In the genomic region with DNA sequence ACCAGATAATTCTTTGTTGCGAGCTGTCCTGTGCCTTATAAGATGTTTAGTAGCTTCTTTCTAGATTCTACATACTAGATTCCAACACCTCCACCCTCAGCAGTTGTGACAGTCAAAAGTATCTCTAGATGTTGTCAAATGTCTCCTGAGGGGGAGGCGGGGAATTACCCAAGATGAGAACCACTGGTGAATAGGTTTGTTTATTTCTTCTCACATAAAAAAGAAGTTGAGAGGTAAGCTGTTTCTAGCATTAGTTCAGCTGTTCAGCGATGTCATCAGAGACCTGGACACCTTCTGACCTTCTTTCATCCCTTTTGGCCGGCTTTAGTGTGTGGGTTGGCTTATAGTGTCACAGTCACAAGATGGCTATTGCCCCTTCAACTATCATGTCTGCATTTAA, we compare ENCODE assay signal across 35 cellular contexts.
"Had no signal": no experiment of that assay in that cellular context is flagged by ENCODE, and none has a peak within 500 bp of the region (broad histone marks: within the 10 kb centered on the region; RNA-seq: fewer than 3 reads in every experiment).

No MANE protein-coding gene starts in this region.

- FAIRE-seq: astrocyte, TTC549 had no signal

- H3K27ac ChIP-seq: adrenal gland, body of pancreas, brain microvascular endothelial cell, breast epithelium, VCaP had no signal

- H3K4me1 Mint-ChIP-seq: activated B cell treated with CpG ODN at 0.5 μM for 24 hours; activated CD4-positive, alpha-beta T cell treated with anti-CD3 and anti-CD28 coated beads, Interleukin-2, amount 10 ng/mL, durations not matched to agents 24 days and 14 days; activated naive CD8-positive, alpha-beta T cell treated with anti-CD3 and anti-CD28 coated beads for 36 hours; activated T-helper 17 cell treated with anti-CD3 and anti-CD28 coated beads, Interleukin-2, amount 50 U/mL, for 72 hours had no signal

- ATAC-seq: activated CD8-positive, alpha-beta T cell treated with anti-CD3 and anti-CD28 coated beads for 36 hours; activated T-helper 17 cell treated with anti-CD3 and anti-CD28 coated beads, Interleukin-2, amount 50 U/mL, for 72 hours; body of pancreas had no signal

- H3K27me3 ChIP-seq: body of pancreas, brain microvascular endothelial cell, breast epithelium had no signal

- H3K9me3 Mint-ChIP-seq: activated B cell treated with CpG ODN at 0.5 μM for 24 hours; activated CD4-positive, alpha-beta memory T cell treated with anti-CD3 and anti-CD28 coated beads for 36 hours; activated CD4-positive, alpha-beta T cell treated with anti-CD3 and anti-CD28 coated beads, Interleukin-2, amount 10 ng/mL, durations not matched to agents 24 days and 14 days; activated CD8-positive, alpha-beta T cell treated with anti-CD3 and anti-CD28 coated beads for 36 hours; activated naive CD4-positive, alpha-beta T cell treated with anti-CD3 and anti-CD28 coated beads for 36 hours; activated naive CD4-positive, alpha-beta T cell treated with anti-CD3 and anti-CD28 coated beads, Interleukin-2, amount 50 U/mL, for 72 hours; activated naive CD8-positive, alpha-beta T cell treated with anti-CD3 and anti-CD28 coated beads for 36 hours; activated T-helper 1 cell treated with anti-CD3 and anti-CD28 coated beads, Interleukin-12 subunit alpha, Interleukin-12 subunit beta, Interleukin-2, Interleukin-4 antibody, amounts not matched to agents 30 ng/mL and 10 ng/mL and 1 ng/mL, durations not matched to agents 14 hours and 24 hours and 36 hours; activated T-helper 17 cell treated with anti-CD3 and anti-CD28 coated beads, Interleukin-2, amount 50 U/mL, for 72 hours; T-helper 1 cell treated with Interleukin-12 subunit alpha and Interleukin-12 subunit beta and Interleukin-4 antibody, amounts not matched to agents 30 μg/mL and 1 μg/mL, for 36 hours; T-helper 2 cell treated with Interferon-gamma antibody and Interleukin-4, amounts not matched to agents 5 μg/mL and 100 μg/mL, for 36 hours had no signal

- DNase-seq: activated B cell treated with CpG ODN at 0.5 μM for 24 hours; activated CD4-positive, alpha-beta memory T cell treated with anti-CD3 and anti-CD28 coated beads for 36 hours; activated CD4-positive, alpha-beta T cell treated with anti-CD3 and anti-CD28 coated beads for 4 hours; activated CD4-positive, alpha-beta T cell treated with anti-CD3 and anti-CD28 coated beads, Interleukin-2, amount 10 ng/mL, durations not matched to agents 24 days and 14 days; activated CD4-positive, alpha-beta T cell treated with anti-CD3 and anti-CD28 coated beads, Interleukin-2, amount 50 U/mL, for 1 hour; activated CD4-positive, alpha-beta T cell treated with anti-CD3 and anti-CD28 coated beads, Interleukin-2, amount 50 U/mL, for 4 hours; activated CD4-positive, CD25-positive, alpha-beta regulatory T cell treated with anti-CD3 and anti-CD28 coated beads, Interleukin-2, amount 50 U/mL, for 72 hours; activated CD8-positive, alpha-beta memory T cell treated with anti-CD3 and anti-CD28 coated beads, Interleukin-2, amount 50 U/mL, for 4 hours; activated CD8-positive, alpha-beta T cell treated with anti-CD3 and anti-CD28 coated beads for 36 hours; activated effector memory CD4-positive, alpha-beta T cell treated with anti-CD3 and anti-CD28 coated beads, Interleukin-2, amount 50 U/mL, for 16 hours; activated gamma-delta T cell treated with Interleukin-2 at 50 U/mL for 16 hours; activated naive CD4-positive, alpha-beta T cell; activated naive CD4-positive, alpha-beta T cell treated with anti-CD3 and anti-CD28 coated beads for 36 hours; activated naive CD4-positive, alpha-beta T cell treated with anti-CD3 and anti-CD28 coated beads, Interleukin-2, amount 50 U/mL, for 16 hours; activated naive CD8-positive, alpha-beta T cell treated with anti-CD3 and anti-CD28 coated beads for 36 hours; activated T-cell treated with anti-CD3 and anti-CD28 coated beads for 4 hours; activated T-cell treated with anti-CD3 and anti-CD28 coated beads, Interleukin-2, amount 50 U/mL, for 1 hour; activated T-cell treated with anti-CD3 and anti-CD28 coated beads, Interleukin-2, amount 50 U/mL, for 48 hours; adrenal gland; amniotic stem cell; aorta; body of pancreas; brain microvascular endothelial cell; central memory CD4-positive, alpha-beta T cell; T-helper 1 cell; T-helper 9 cell had no signal

- H3K9me3 ChIP-seq: adrenal gland, body of pancreas, breast epithelium had no signal

- H3K4me1 ChIP-seq: adrenal gland, body of pancreas, breast epithelium had no signal

- H3K27ac Mint-ChIP-seq: activated B cell treated with CpG ODN at 0.5 μM for 24 hours; activated CD4-positive, alpha-beta memory T cell treated with anti-CD3 and anti-CD28 coated beads for 36 hours; activated CD4-positive, alpha-beta T cell treated with anti-CD3 and anti-CD28 coated beads, Interleukin-2, amount 10 ng/mL, durations not matched to agents 24 days and 14 days; activated CD8-positive, alpha-beta T cell treated with anti-CD3 and anti-CD28 coated beads for 36 hours; activated naive CD4-positive, alpha-beta T cell treated with anti-CD3 and anti-CD28 coated beads for 36 hours; activated naive CD8-positive, alpha-beta T cell treated with anti-CD3 and anti-CD28 coated beads for 36 hours; activated T-helper 1 cell treated with anti-CD3 and anti-CD28 coated beads, Interleukin-12 subunit alpha, Interleukin-12 subunit beta, Interleukin-2, Interleukin-4 antibody, amounts not matched to agents 30 ng/mL and 10 ng/mL and 1 ng/mL, durations not matched to agents 14 hours and 24 hours and 36 hours; activated T-helper 17 cell treated with anti-CD3 and anti-CD28 coated beads, Interleukin-2, amount 50 U/mL, for 72 hours; T-helper 1 cell treated with Interleukin-12 subunit alpha and Interleukin-12 subunit beta and Interleukin-4 antibody, amounts not matched to agents 30 μg/mL and 1 μg/mL, for 36 hours; T-helper 2 cell treated with Interferon-gamma antibody and Interleukin-4, amounts not matched to agents 5 μg/mL and 100 μg/mL, for 36 hours had no signal

- H3K36me3 Mint-ChIP-seq: activated CD4-positive, alpha-beta memory T cell treated with anti-CD3 and anti-CD28 coated beads for 36 hours; activated naive CD4-positive, alpha-beta T cell treated with anti-CD3 and anti-CD28 coated beads, Interleukin-2, amount 50 U/mL, for 72 hours; activated naive CD8-positive, alpha-beta T cell treated with anti-CD3 and anti-CD28 coated beads for 36 hours had no signal

- H3K36me3 ChIP-seq: adrenal gland, brain microvascular endothelial cell, breast epithelium had no signal

- H3K4me3 Mint-ChIP-seq: activated B cell treated with CpG ODN at 0.5 μM for 24 hours; activated CD4-positive, alpha-beta memory T cell treated with anti-CD3 and anti-CD28 coated beads for 36 hours; activated CD4-positive, alpha-beta T cell treated with anti-CD3 and anti-CD28 coated beads, Interleukin-2, amount 10 ng/mL, durations not matched to agents 24 days and 14 days; activated CD8-positive, alpha-beta T cell treated with anti-CD3 and anti-CD28 coated beads for 36 hours; activated naive CD4-positive, alpha-beta T cell treated with anti-CD3 and anti-CD28 coated beads for 36 hours; activated naive CD8-positive, alpha-beta T cell treated with anti-CD3 and anti-CD28 coated beads for 36 hours; activated T-helper 1 cell treated with anti-CD3 and anti-CD28 coated beads, Interleukin-12 subunit alpha, Interleukin-12 subunit beta, Interleukin-2, Interleukin-4 antibody, amounts not matched to agents 30 ng/mL and 10 ng/mL and 1 ng/mL, durations not matched to agents 14 hours and 24 hours and 36 hours; activated T-helper 17 cell treated with anti-CD3 and anti-CD28 coated beads, Interleukin-2, amount 50 U/mL, for 72 hours; T-helper 1 cell treated with Interleukin-12 subunit alpha and Interleukin-12 subunit beta and Interleukin-4 antibody, amounts not matched to agents 30 μg/mL and 1 μg/mL, for 36 hours; T-helper 2 cell treated with Interferon-gamma antibody and Interleukin-4, amounts not matched to agents 5 μg/mL and 100 μg/mL, for 36 hours had no signal

- H3K4me3 ChIP-seq: adrenal gland, body of pancreas, breast epithelium had no signal
